In genomic region chr9:13568851-13569618, GRCh38 we compare ENCODE assay signal across 8 cellular contexts.
DNase-seq lines count a peak whose midpoint lies in the region; ATAC-seq and TF ChIP-seq lines count a peak whose summit lies in the region.

No MANE protein-coding gene starts in this region.

- H3K27me3 ChIP-seq in cardiac muscle cell = no peaks in the 10 kb centered on the region

- no peaks in the 10 kb centered on the region for H3K36me3 ChIP-seq in cardiac muscle cell
- H3K36me3 ChIP-seq in mesodermal cell (ENCODE audit: control insufficient read depth, insufficient read depth, low read length) = no peaks in the 10 kb centered on the region

- WGBS in mesodermal cell (ENCODE audit: insufficient coverage in 2 of 2), 2 experiments = 17 to 21% methylated on average over 16 to 17 of the region's 18 CpGs

- H3K27ac ChIP-seq in cardiac muscle cell (no peak overlapping the region), mesodermal cell (ENCODE audit: low read depth, low read length, severe bottlenecking) (peak overlapping the region; percentile 62)

- H3K9me3 Mint-ChIP-seq in chondrocyte (ENCODE audit: low read depth) = peaks cover 4% of the 10 kb centered on the region

- H3K36me3 Mint-ChIP-seq in chondrocyte (ENCODE audit: low read depth) = no peaks in the 10 kb centered on the region

- H3K4me3 ChIP-seq in cardiac muscle cell = no peak overlapping the region
- peak overlapping the region; percentile 12 for H3K4me3 ChIP-seq in mesodermal cell (ENCODE audit: extremely low read depth, insufficient read depth, low read length, poor library complexity, severe bottlenecking)

- H3K27ac Mint-ChIP-seq in chondrocyte (ENCODE audit: unreplicated experiment) = peak overlapping the region; percentile 83

- H3K4me1 Mint-ChIP-seq in chondrocyte (ENCODE audit: low read depth) = peaks cover 34% of the 10 kb centered on the region

- DNase-seq in cardiac muscle cell (ENCODE audit: low read depth in 1 of 2, low spot score in 1 of 2) (peak; percentile 31 to 32), Right ventricle myocardium inferior (ENCODE audit: missing footprints) (no peak), chondrocyte (ENCODE audit: low spot score) (no peak), LoVo (ENCODE audit: low spot score) (no peak), Kasumi-1 (lab: John Stamatoyannopoulos, UW) (no peak)

- H3K9me3 ChIP-seq in cardiac muscle cell (ENCODE audit: low read depth) (no peaks in the 10 kb centered on the region), mesodermal cell (ENCODE audit: control insufficient read depth, low read length) (no peaks in the 10 kb centered on the region)

- no peaks in the 10 kb centered on the region for H3K27me3 Mint-ChIP-seq in chondrocyte (ENCODE audit: low read depth)

- no peak for ATAC-seq in Right ventricle myocardium inferior
- ATAC-seq in GM18858 (IDR thresholded peaks at IDR 0.05; ENCODE audit: unreplicated experiment) = no peak
- ATAC-seq in HG03521 (IDR thresholded peaks at IDR 0.05; ENCODE audit: unreplicated experiment) = no peak

- H3K4me1 ChIP-seq in cardiac muscle cell (ENCODE audit: low read depth) (peaks cover 5% of the 10 kb centered on the region), mesodermal cell (ENCODE audit: control insufficient read depth, insufficient read depth, low read length, poor library complexity, severe bottlenecking) (peaks cover 10% of the 10 kb centered on the region)

- TF ChIP-seq CTCF in cardiac muscle cell (IDR thresholded peaks at IDR 0.05; ENCODE audit: low read depth, low read length) (no peak), chondrocyte (IDR thresholded peaks at IDR 0.05) (no peak)

- peak overlapping the region; percentile 64 for H3K4me3 Mint-ChIP-seq in chondrocyte (ENCODE audit: unreplicated experiment)

- intact Hi-C loops in Right ventricle myocardium inferior (cut with DNase I) = loop anchor here (5.0 kb wide), 2 partner anchors 38 to 122 kb away; no protein-coding TSS in a partner anchor

Comparison
In these comparisons a context has a peak if more than half of its experiments do, and no peak if none do; other contexts are left out.
1. DNase-seq: peak in cardiac muscle cell (2 of 2); none in Right ventricle myocardium inferior (single experiment), chondrocyte (single experiment), LoVo (single experiment) and Kasumi-1 (0 of 2).